Comparison of ENCODE assay signal across 28 cellular contexts in genomic region chr6:9252784-9253183, GRCh38.
DNase-seq lines count a peak whose midpoint lies in the region; ATAC-seq and TF ChIP-seq lines count a peak whose summit lies in the region.
"Had no signal": no experiment of that assay in that cellular context is flagged by ENCODE, and none has a peak within 500 bp of the region (broad histone marks: within the 10 kb centered on the region; RNA-seq: fewer than 3 reads in every experiment).

No MANE protein-coding gene starts in this region.

- H3K9me3 Mint-ChIP-seq in H9, result no peaks in the 10 kb centered on the region
- H3K9me3 Mint-ChIP-seq: activated naive CD4-positive, alpha-beta T cell treated with anti-CD3 and anti-CD28 coated beads, Interleukin-2, amount 10 ng/mL, durations not matched to agents 7 days and 5 days; activated T-helper 1 cell treated with anti-CD3 and anti-CD28 coated beads, Interleukin-12 subunit alpha, Interleukin-12 subunit beta, Interleukin-2, Interleukin-4 antibody, amounts not matched to agents 30 ng/mL and 10 ng/mL and 1 ng/mL, durations not matched to agents 14 hours and 24 hours and 36 hours; neural crest cell; T-cell had no signal

- WGBS in H9 (ENCODE audit: extremely low coverage, insufficient read length, low lambda C conversion rate), result no CpG with 5 or more reads among the region's 4 CpGs
- no CpG with 5 or more reads among the region's 4 CpGs for WGBS in mesendoderm (ENCODE audit: extremely low coverage, insufficient coverage, low lambda C conversion rate)

- no peak overlapping the region for H2BK5ac ChIP-seq in H9 (ENCODE audit: insufficient read length, low read length)
- no peak overlapping the region for H2BK5ac ChIP-seq in mesendoderm (ENCODE audit: low read length)

- H3K79me2 ChIP-seq in H9 (ENCODE audit: insufficient read depth, low read length), result no peaks in the 10 kb centered on the region
- H3K79me2 ChIP-seq in mesendoderm (ENCODE audit: control insufficient read depth, insufficient read depth, low read length), result no peaks in the 10 kb centered on the region

- no peak overlapping the region for H2BK120ac ChIP-seq in H9 (ENCODE audit: low read depth, low read length, poor library complexity, severe bottlenecking)
- no peak overlapping the region for H2BK120ac ChIP-seq in mesendoderm (ENCODE audit: low read depth, low read length)

- no peaks in the 10 kb centered on the region for H3K36me3 ChIP-seq in mesendoderm (ENCODE audit: control insufficient read depth, insufficient read depth, low read length)
- H3K36me3 ChIP-seq: brain microvascular endothelial cell, lower lobe of right lung, transverse colon had no signal

- no peak overlapping the region for H3K27ac Mint-ChIP-seq in H9
- H3K27ac Mint-ChIP-seq: activated naive CD4-positive, alpha-beta T cell treated with anti-CD3 and anti-CD28 coated beads, Interleukin-2, amount 10 ng/mL, durations not matched to agents 7 days and 5 days; activated T-helper 1 cell treated with anti-CD3 and anti-CD28 coated beads, Interleukin-12 subunit alpha, Interleukin-12 subunit beta, Interleukin-2, Interleukin-4 antibody, amounts not matched to agents 30 ng/mL and 10 ng/mL and 1 ng/mL, durations not matched to agents 14 hours and 24 hours and 36 hours; B cell; CD8-positive, alpha-beta memory T cell; T-cell had no signal

- H3K23me2 ChIP-seq in H9 (ENCODE audit: insufficient read length, low read depth, low read length, poor library complexity, severe bottlenecking), result no peaks in the 10 kb centered on the region

- no peak overlapping the region; the same call in 1 of the 2 replicates for H3K14ac ChIP-seq in H9 (ENCODE audit: insufficient read depth, low read length)

- H3K4me3 Mint-ChIP-seq in H9, result no peak overlapping the region
- H3K4me3 Mint-ChIP-seq: activated naive CD4-positive, alpha-beta T cell treated with anti-CD3 and anti-CD28 coated beads, Interleukin-2, amount 10 ng/mL, durations not matched to agents 7 days and 5 days; activated T-helper 1 cell treated with anti-CD3 and anti-CD28 coated beads, Interleukin-12 subunit alpha, Interleukin-12 subunit beta, Interleukin-2, Interleukin-4 antibody, amounts not matched to agents 30 ng/mL and 10 ng/mL and 1 ng/mL, durations not matched to agents 14 hours and 24 hours and 36 hours; B cell; CD8-positive, alpha-beta memory T cell; neural crest cell; T-cell had no signal

- H3K18ac ChIP-seq in H9 (ENCODE audit: insufficient read length, low read depth, low read length), result no peak overlapping the region
- no peak overlapping the region for H3K18ac ChIP-seq in mesendoderm (ENCODE audit: low read length)

- H3K9ac ChIP-seq in H9 (ENCODE audit: extremely low read depth, insufficient read length, low read length) (no peak overlapping the region), mesendoderm (ENCODE audit: low read length) (no peak overlapping the region)

- H3K27ac ChIP-seq in H9 (ENCODE audit: insufficient read length, low read depth, low read length) (no peak overlapping the region), mesendoderm (ENCODE audit: low read depth, low read length) (no peak overlapping the region)
- H3K27ac ChIP-seq: A549, brain microvascular endothelial cell, dorsolateral prefrontal cortex, lower lobe of right lung, PC-9, transverse colon had no signal

- H3K4me2 ChIP-seq in H9 (ENCODE audit: insufficient read depth, insufficient read length, low read length), result no peak overlapping the region
- no peak overlapping the region for H3K4me2 ChIP-seq in mesendoderm (ENCODE audit: low read length)
- H3K4me2 ChIP-seq: A549, PC-9 had no signal

- H3K56ac ChIP-seq in H9 (ENCODE audit: insufficient read length, low read depth, low read length), result no peak overlapping the region
- H3K56ac ChIP-seq in mesendoderm (ENCODE audit: low read length), result no peak overlapping the region

- DNase-seq in NCI-H2227 (lab: John Stamatoyannopoulos, UW; ENCODE audit: unreplicated experiment) (peak; percentile 39), NCI-H2227 treated with DMSO at 0.1 percent for 48 hours (lab: John Stamatoyannopoulos, UW) (no peak), H9 (peak; percentile 27), RPMI7951 (ENCODE audit: low read depth) (peak; percentile 16), mesendoderm (peak; percentile 68), iPS-NIHi7 (ENCODE audit: extremely low spot score) (no peak)
- DNase-seq: activated CD4-positive, alpha-beta T cell treated with anti-CD3 and anti-CD28 coated beads, Interleukin-2, amount 50 U/mL, for 48 hours; activated naive CD4-positive, alpha-beta T cell treated with anti-CD3 and anti-CD28 coated beads, Interleukin-2, amount 10 ng/mL, durations not matched to agents 7 days and 5 days; brain microvascular endothelial cell; CD8-positive, alpha-beta memory T cell; DMS153; dorsolateral prefrontal cortex; KBM-7; lower lobe of right lung; MM.1S; NCI-H1436; NCI-H446 treated with DMSO at 0.1 percent for 48 hours; PC-9; right cardiac atrium; SIG-M5; T-cell; transverse colon had no signal

- H4K5ac ChIP-seq in H9 (ENCODE audit: insufficient read length, low read depth, low read length) (no peak overlapping the region), mesendoderm (ENCODE audit: low read length) (no peak overlapping the region)

- H2BK12ac ChIP-seq in H9 (ENCODE audit: insufficient read length, low read depth, low read length), result no peak overlapping the region

- H3K36me3 Mint-ChIP-seq in H9 (ENCODE audit: insufficient read depth in 1 of 3, low read depth in 3 of 3), result no peaks in the 10 kb centered on the region
- H3K36me3 Mint-ChIP-seq: activated naive CD4-positive, alpha-beta T cell treated with anti-CD3 and anti-CD28 coated beads, Interleukin-2, amount 10 ng/mL, durations not matched to agents 7 days and 5 days; CD8-positive, alpha-beta memory T cell; T-cell had no signal

- no peak overlapping the region for H4K91ac ChIP-seq in H9 (ENCODE audit: insufficient read length, low read depth, low read length)

- ATAC-seq in HG02973 (IDR thresholded peaks at IDR 0.05; ENCODE audit: unreplicated experiment), result no peak
- ATAC-seq in HG02610 (IDR thresholded peaks at IDR 0.05; ENCODE audit: unreplicated experiment), result no peak
- ATAC-seq: A549, lower lobe of right lung, right cardiac atrium, T-cell had no signal

- H3K4me3 ChIP-seq in mesendoderm (ENCODE audit: low read length), result no peak overlapping the region
- H3K4me3 ChIP-seq: A549, dorsolateral prefrontal cortex, lower lobe of right lung, PC-9, transverse colon had no signal

- H3K27me3 Mint-ChIP-seq in H9 (ENCODE audit: low read depth), result no peaks in the 10 kb centered on the region
- H3K27me3 Mint-ChIP-seq: activated naive CD4-positive, alpha-beta T cell treated with anti-CD3 and anti-CD28 coated beads, Interleukin-2, amount 10 ng/mL, durations not matched to agents 7 days and 5 days; B cell; CD8-positive, alpha-beta memory T cell; T-cell had no signal

- TF ChIP-seq CTCF in H9 (conservative IDR thresholded peaks at IDR 0.05), result no peak

- H3K4ac ChIP-seq in H9 (ENCODE audit: low read depth, low read length) (no peak overlapping the region), mesendoderm (ENCODE audit: low read depth, low read length) (no peak overlapping the region)

- no peak overlapping the region for H3T11ph ChIP-seq in H9 (ENCODE audit: low read length)

- H2AFZ ChIP-seq in H9 (ENCODE audit: low read length), result no peak overlapping the region
- H2AFZ ChIP-seq: PC-9 had no signal

- no peak overlapping the region for H2BK20ac ChIP-seq in H9 (ENCODE audit: low read depth, low read length, poor library complexity, severe bottlenecking)

- no peaks in the 10 kb centered on the region for H3K9me3 ChIP-seq in H9 (ENCODE audit: control insufficient read depth, low read depth, low read length)
- H3K9me3 ChIP-seq: A549, lower lobe of right lung, transverse colon had no signal

- no peaks in the 10 kb centered on the region for H4K20me1 ChIP-seq in H9 (ENCODE audit: control insufficient read depth, insufficient read depth, insufficient read length)

- H4K8ac ChIP-seq in H9 (replicated peaks; ENCODE audit: insufficient read length, low read depth, low read length) (no peak overlapping the region), mesendoderm (ENCODE audit: low read depth, low read length) (no peak overlapping the region)

- H3K79me1 ChIP-seq in H9 (ENCODE audit: insufficient read depth, low read depth, low read length, poor library complexity, severe bottlenecking), result no peaks in the 10 kb centered on the region
- H3K79me1 ChIP-seq in mesendoderm (ENCODE audit: low read length), result no peaks in the 10 kb centered on the region

- H3K27me3 ChIP-seq in H9 (ENCODE audit: insufficient read depth, low read length) (no peaks in the 10 kb centered on the region), mesendoderm (ENCODE audit: insufficient read depth, low read length, poor library complexity) (no peaks in the 10 kb centered on the region)
- H3K27me3 ChIP-seq: brain microvascular endothelial cell, transverse colon had no signal

- H2BK15ac ChIP-seq in H9 (ENCODE audit: low read depth, low read length), result no peak overlapping the region
- H2BK15ac ChIP-seq in mesendoderm (replicated peaks; ENCODE audit: low read depth), result no peak overlapping the region

- H3K4me1 ChIP-seq in H9 (ENCODE audit: insufficient read depth, low read length) (no peaks in the 10 kb centered on the region), mesendoderm (ENCODE audit: control insufficient read depth, low read depth, low read length) (no peaks in the 10 kb centered on the region)
- H3K4me1 ChIP-seq: lower lobe of right lung, transverse colon had no signal

- peaks cover 2 to 3% of the 10 kb centered on the region in 2 experiments for H3K4me1 Mint-ChIP-seq in H9
- H3K4me1 Mint-ChIP-seq: activated naive CD4-positive, alpha-beta T cell treated with anti-CD3 and anti-CD28 coated beads, Interleukin-2, amount 10 ng/mL, durations not matched to agents 7 days and 5 days; B cell; CD8-positive, alpha-beta memory T cell; T-cell had no signal

- H2AK5ac ChIP-seq in H9 (ENCODE audit: insufficient read length, low read length) (no peak overlapping the region), mesendoderm (ENCODE audit: low read length) (no peak overlapping the region)

- H3K23ac ChIP-seq in H9 (ENCODE audit: insufficient read length, low read depth, low read length) (no peak overlapping the region), mesendoderm (ENCODE audit: low read length) (no peak overlapping the region)

Comparison
In these comparisons a context has a peak if more than half of its experiments do, and no peak if none do; other contexts are left out.
1. DNase-seq: peak in NCI-H2227 (single experiment), H9 (single experiment), RPMI7951 (single experiment) and mesendoderm (single experiment); none in NCI-H2227 treated with DMSO at 0.1 percent for 48 hours (single experiment) and iPS-NIHi7 (single experiment).